ENCODE assay signal across 1 cellular context in genomic region chr16:75262800-75263127, GRCh38.
TF ChIP-seq lines count a peak whose summit lies in the region.

No MANE protein-coding gene starts in this region.

TF ChIP-seq in liver, 16 proteins besides CTCF, POLR2A, EP300 and RAD21 (continued from another document):
- no peak for TF ChIP-seq ZBTB33 (IDR thresholded peaks at IDR 0.05)
- no peak for TF ChIP-seq EGR1 (IDR thresholded peaks at IDR 0.05; ENCODE audit: low read depth in 2 of 2)
- no peak for TF ChIP-seq FOXA1 (IDR thresholded peaks at IDR 0.05)
- TF ChIP-seq, protein P1, sequence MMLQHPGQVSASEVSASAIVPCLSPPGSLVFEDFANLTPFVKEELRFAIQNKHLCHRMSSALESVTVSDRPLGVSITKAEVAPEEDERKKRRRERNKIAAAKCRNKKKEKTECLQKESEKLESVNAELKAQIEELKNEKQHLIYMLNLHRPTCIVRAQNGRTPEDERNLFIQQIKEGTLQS (IDR thresholded peaks at IDR 0.05) = no peak
- no peak for TF ChIP-seq RXRA (IDR thresholded peaks at IDR 0.05)
- no peak for TF ChIP-seq MAX (IDR thresholded peaks at IDR 0.05)
- no peak for TF ChIP-seq GABPA (IDR thresholded peaks at IDR 0.05 in 1 of 2, conservative IDR thresholded peaks at IDR 0.05 in 1 of 2)
- TF ChIP-seq YY1 (IDR thresholded peaks at IDR 0.05) = no peak
- TF ChIP-seq TAF1 (conservative IDR thresholded peaks at IDR 0.05) = no peak
